In the genomic region with DNA sequence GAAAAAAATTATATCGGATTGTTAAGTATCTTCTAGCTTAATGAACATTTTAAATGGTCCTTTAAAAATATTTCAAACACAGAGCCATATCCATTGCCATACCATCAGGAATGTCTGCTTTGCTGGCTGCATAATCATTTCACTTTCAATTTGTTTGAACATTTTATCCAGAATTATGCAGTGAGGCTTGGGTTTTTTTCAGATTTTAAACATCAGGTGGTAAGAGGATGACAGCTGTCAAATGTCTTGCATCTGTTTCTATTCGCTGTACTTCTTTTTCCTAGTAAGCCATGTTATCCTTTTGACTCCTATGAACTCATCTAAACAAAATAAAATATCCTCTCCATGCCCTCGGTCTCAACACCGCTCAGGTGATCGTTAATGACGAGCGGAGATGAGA, we compare ENCODE assay signal across 7 cellular contexts. TPM values are rescaled to one million over a fixed set of nuclear protein-coding genes. Genes with fewer than 3 reads are reported as not detected.
A peak's percentile ranks its signal among the peaks of the same experiment; 100 is the strongest.
DNase-seq lines count a peak whose midpoint lies in the region; ATAC-seq and TF ChIP-seq lines count a peak whose summit lies in the region.

No MANE protein-coding gene starts in this region.

- no peak for TF ChIP-seq CTCF in fibroblast of villous mesenchyme (IDR thresholded peaks at IDR 0.05; ENCODE audit: insufficient read depth, low read depth, low read length)

- H3K9me3 ChIP-seq in HAP-1, result no peaks in the 10 kb centered on the region
- no peaks in the 10 kb centered on the region for H3K9me3 ChIP-seq in SJCRH30 (replicated peaks)
- H3K9me3 ChIP-seq in skeletal muscle tissue (ENCODE audit: control insufficient read depth in 3 of 3, low read length in 3 of 3), result no peaks in the 10 kb centered on the region

- DNase-seq in HAP-1 (ENCODE audit: low spot score in 2 of 2) (no peak), SJCRH30 (no peak), fibroblast of villous mesenchyme (ENCODE audit: low read depth) (no peak), activated gamma-delta T cell treated with Interleukin-2 at 50 U/mL for 16 hours (no peak)

- ATAC-seq in GM21447 (IDR thresholded peaks at IDR 0.05; ENCODE audit: unreplicated experiment), result no peak
- no peak for ATAC-seq in HG03025 (IDR thresholded peaks at IDR 0.05; ENCODE audit: low FRiP score, unreplicated experiment)

- peak overlapping the region; percentile 85 to 90 (median 89) for H3K9ac ChIP-seq in skeletal muscle tissue (ENCODE audit: low read depth in 1 of 3, low read length in 3 of 3)

- peak overlapping the region; percentile 89 for H3K4me3 ChIP-seq in HAP-1
- H3K4me3 ChIP-seq in SJCRH30, result peak overlapping the region; percentile 88
- peak overlapping the region; percentile 98 for H3K4me3 ChIP-seq in fibroblast of villous mesenchyme (ENCODE audit: low read depth, low read length)
- peak overlapping the region; percentile 94 to 95 (median 94) for H3K4me3 ChIP-seq in skeletal muscle tissue (ENCODE audit: low read length in 3 of 3)

- H3K36me3 ChIP-seq in HAP-1 (replicated peaks) (no peaks in the 10 kb centered on the region), SJCRH30 (peaks cover 5% of the 10 kb centered on the region), skeletal muscle tissue (ENCODE audit: control insufficient read depth in 3 of 3, insufficient read depth in 3 of 3, low read length in 3 of 3) (peaks cover 0 to 2% (median 0%) of the 10 kb centered on the region in 3 donors)

- H3K27me3 ChIP-seq in HAP-1 (ENCODE audit: low read depth), result no peaks in the 10 kb centered on the region
- no peaks in the 10 kb centered on the region for H3K27me3 ChIP-seq in SJCRH30
- H3K27me3 ChIP-seq in skeletal muscle tissue (ENCODE audit: control insufficient read depth in 3 of 3, insufficient read depth in 3 of 3, low read length in 3 of 3), result no peaks in the 10 kb centered on the region

- H3K4me1 ChIP-seq in HAP-1 (peaks cover 7% of the 10 kb centered on the region), SJCRH30 (peaks cover 11% of the 10 kb centered on the region; the same call in 1 of the 2 replicates), skeletal muscle tissue (ENCODE audit: control insufficient read depth in 3 of 3, insufficient read depth in 3 of 3, low read length in 3 of 3) (peaks cover 0 to 17% (median 7%) of the 10 kb centered on the region in 3 donors)

- in situ Hi-C loops in HAP-1 (cut with MboI; ENCODE audit: low sequenced_read_pairs), result no loop called here

- peak overlapping the region; percentile 79 for H3K27ac ChIP-seq in SJCRH30
- peak overlapping the region; percentile 74 for H3K27ac ChIP-seq in skeletal muscle tissue (ENCODE audit: low read depth, low read length)

RNA-seq across cellular contexts. Expression of a gene that starts 0.8 kb away (rescaled TPM):
- total RNA-seq in SJCRH30 (2014; rRNA removed; shearing (Covaris generic)), result 70.1 and 77.8 TPM in 2 replicates
- total RNA-seq in fibroblast of villous mesenchyme (55.3 and 56.0 TPM in 2 replicates), skeletal muscle tissue (47.5 TPM)

RNA-seq across cellular contexts. Expression of a gene that starts 41.4 kb away (rescaled TPM):
- 0.02 TPM in 1 of 2 replicates, not detected in the other for total RNA-seq in SJCRH30 (2014; rRNA removed; shearing (Covaris generic))
- total RNA-seq in fibroblast of villous mesenchyme (not detected in 2 replicates), skeletal muscle tissue (1.0 TPM)
